Comparison of ENCODE assay signal across 27 cellular contexts in genomic region chr14:33030406-33030805, GRCh38.
"Had no signal": no experiment of that assay in that cellular context is flagged by ENCODE, and none has a peak within 500 bp of the region (broad histone marks: within the 10 kb centered on the region; RNA-seq: fewer than 3 reads in every experiment).

No MANE protein-coding gene starts in this region.

- H3K79me2 ChIP-seq: hepatocyte had no signal

- DNase-seq: activated CD4-positive, alpha-beta memory T cell treated with anti-CD3 and anti-CD28 coated beads for 36 hours; activated CD4-positive, alpha-beta T cell treated with anti-CD3 and anti-CD28 coated beads, Interleukin-2, amount 10 ng/mL, durations not matched to agents 24 days and 14 days; activated CD4-positive, CD25-positive, alpha-beta regulatory T cell treated with anti-CD3 and anti-CD28 coated beads, Interleukin-2, amount 50 U/mL, for 72 hours; activated CD8-positive, alpha-beta memory T cell treated with anti-CD3 and anti-CD28 coated beads, Interleukin-2, amount 50 U/mL, for 4 hours; activated gamma-delta T cell; activated naive CD4-positive, alpha-beta T cell treated with anti-CD3 and anti-CD28 coated beads, Interleukin-2, amount 10 ng/mL, durations not matched to agents 7 days and 5 days; activated naive CD8-positive, alpha-beta T cell treated with anti-CD3 and anti-CD28 coated beads, Interleukin-2, amount 10 ng/mL, durations not matched to agents 7 days and 5 days; activated T-cell treated with anti-CD3 and anti-CD28 coated beads, Interleukin-2, amount 50 U/mL, for 1 hour; dorsolateral prefrontal cortex; effector memory CD4-positive, alpha-beta T cell; gastrocnemius medialis; islet precursor cell; left ventricle myocardium inferior; mesendoderm; natural killer cell; stimulated activated CD4-positive, alpha-beta T cell treated with anti-CD3 and anti-CD28 coated beads, Interleukin-15, amount 100 ng/mL, for 24 hours; stimulated activated CD4-positive, alpha-beta T cell treated with anti-CD3 and anti-CD28 coated beads, Interleukin-2, amount 100 ng/mL, for 24 hours; stimulated activated naive B cell treated with anti-CD40 and anti-IgM and Interleukin-4, amounts not matched to agents 10 μg/mL and 1 μg/mL and 100 μg/mL, for 72 hours; stomach; thyroid gland; upper lobe of left lung had no signal

- H2AFZ ChIP-seq: hepatocyte had no signal

- ATAC-seq: gastrocnemius medialis; natural killer cell; stimulated activated naive B cell treated with anti-CD40 and anti-IgM and Interleukin-4, amounts not matched to agents 10 μg/mL and 1 μg/mL and 100 μg/mL, for 72 hours had no signal

- H3K4me2 ChIP-seq: hepatocyte had no signal

- H3K27me3 ChIP-seq: ascending aorta, cardiac muscle cell, dorsolateral prefrontal cortex, gastrocnemius medialis, hepatocyte, right atrium auricular region, stomach, thyroid gland, upper lobe of left lung had no signal

- H3K4me3 ChIP-seq: ascending aorta, cardiac muscle cell, coronary artery, dorsolateral prefrontal cortex, gastrocnemius medialis, hepatocyte, left ventricle myocardium inferior, lung, right atrium auricular region, stomach, thyroid gland, upper lobe of left lung had no signal

- H3K9me3 ChIP-seq: ascending aorta, gastrocnemius medialis, left ventricle myocardium inferior, right atrium auricular region, stomach, thyroid gland, upper lobe of left lung had no signal

- H3K36me3 ChIP-seq: ascending aorta, cardiac muscle cell, gastrocnemius medialis, left ventricle myocardium inferior, right atrium auricular region, stomach, thyroid gland, upper lobe of left lung had no signal

- H3K27ac ChIP-seq: ascending aorta, cardiac muscle cell, coronary artery, dorsolateral prefrontal cortex, gastrocnemius medialis, hepatocyte, left ventricle myocardium inferior, right atrium auricular region, stomach, thyroid gland, upper lobe of left lung had no signal

- H3K4me1 ChIP-seq: gastrocnemius medialis, left ventricle myocardium inferior, right atrium auricular region, thyroid gland, upper lobe of left lung had no signal
